Comparison of ENCODE assay signal across 25 cellular contexts in genomic region chr4:153273736-153274135, GRCh38.
"Had no signal": no experiment of that assay in that cellular context is flagged by ENCODE, and none has a peak within 500 bp of the region (broad histone marks: within the 10 kb centered on the region; RNA-seq: fewer than 3 reads in every experiment).

No MANE protein-coding gene starts in this region.

- DNase-seq: effector memory CD4-positive, alpha-beta T cell; esophagus squamous epithelium; foreskin melanocyte; head of caudate nucleus; hippocampal formation; left ventricle myocardium inferior; lower lobe of right lung; midbrain; occipital lobe; retina; right lobe of liver; stimulated activated CD4-positive, alpha-beta T cell treated with anti-CD3 and anti-CD28 coated beads, Interleukin-4, amount 100 ng/mL, for 1 hour; stimulated activated CD8-positive, alpha-beta memory T cell treated with anti-CD3 and anti-CD28 coated beads, Interleukin-4, amount 100 ng/mL, for 48 hours; stimulated activated naive CD8-positive, alpha-beta T cell treated with anti-CD3 and anti-CD28 coated beads, Interleukin-15, Interleukin-2, amounts not matched to agents 100 U/mL and 50 U/mL, for 24 hours; tibial artery; upper lobe of left lung; uterus had no signal

- H3K4me3 Mint-ChIP-seq: memory B cell; natural killer cell treated with Interleukin-12 subunit alpha and Interleukin-12 subunit beta and Interleukin-15 and Interleukin-18, amount 100 ng/mL, for 72 hours; stimulated activated effector memory CD8-positive, alpha-beta T cell treated with anti-CD3 and anti-CD28 coated beads, Interleukin-12 subunit alpha, Interleukin-12 subunit beta, amount 100 ng/mL, for 72 hours had no signal

- H3K4me1 Mint-ChIP-seq: memory B cell; stimulated activated effector memory CD8-positive, alpha-beta T cell treated with anti-CD3 and anti-CD28 coated beads, Interleukin-12 subunit alpha, Interleukin-12 subunit beta, amount 100 ng/mL, for 72 hours had no signal

- FAIRE-seq: endometrium had no signal

- H3K9ac ChIP-seq: parathyroid adenoma had no signal

- H3K27ac Mint-ChIP-seq: memory B cell; natural killer cell treated with Interleukin-12 subunit alpha and Interleukin-12 subunit beta and Interleukin-15 and Interleukin-18, amount 100 ng/mL, for 72 hours; stimulated activated effector memory CD8-positive, alpha-beta T cell treated with anti-CD3 and anti-CD28 coated beads, Interleukin-12 subunit alpha, Interleukin-12 subunit beta, amount 100 ng/mL, for 72 hours had no signal

- H3K9me3 Mint-ChIP-seq: memory B cell; natural killer cell treated with Interleukin-12 subunit alpha and Interleukin-12 subunit beta and Interleukin-15 and Interleukin-18, amount 100 ng/mL, for 72 hours; stimulated activated effector memory CD8-positive, alpha-beta T cell treated with anti-CD3 and anti-CD28 coated beads, Interleukin-12 subunit alpha, Interleukin-12 subunit beta, amount 100 ng/mL, for 72 hours had no signal

- ATAC-seq: natural killer cell treated with Interleukin-12 subunit alpha and Interleukin-12 subunit beta and Interleukin-15 and Interleukin-18, amount 100 ng/mL, for 72 hours; right lobe of liver; stimulated activated effector memory CD8-positive, alpha-beta T cell treated with anti-CD3 and anti-CD28 coated beads, Interleukin-12 subunit alpha, Interleukin-12 subunit beta, amount 100 ng/mL, for 72 hours; stimulated activated naive CD8-positive, alpha-beta T cell treated with anti-CD3 and anti-CD28 coated beads, Interleukin-15, Interleukin-2, amounts not matched to agents 100 U/mL and 50 U/mL, for 24 hours had no signal

- H3K36me3 Mint-ChIP-seq: natural killer cell treated with Interleukin-12 subunit alpha and Interleukin-12 subunit beta and Interleukin-15 and Interleukin-18, amount 100 ng/mL, for 72 hours; stimulated activated effector memory CD8-positive, alpha-beta T cell treated with anti-CD3 and anti-CD28 coated beads, Interleukin-12 subunit alpha, Interleukin-12 subunit beta, amount 100 ng/mL, for 72 hours had no signal

- H3K27ac ChIP-seq: epithelial cell of prostate, esophagus squamous epithelium, left ventricle myocardium inferior, lower lobe of right lung, parathyroid adenoma, prostate gland, right lobe of liver, suprapubic skin, tibial artery, upper lobe of left lung, uterus had no signal

- H3K4me3 ChIP-seq: esophagus squamous epithelium, left ventricle myocardium inferior, lower lobe of right lung, prostate gland, right lobe of liver, suprapubic skin, tibial artery, upper lobe of left lung, uterus had no signal

- H3K9me3 ChIP-seq: esophagus squamous epithelium, left ventricle myocardium inferior, lower lobe of right lung, prostate gland, right lobe of liver, suprapubic skin, tibial artery, upper lobe of left lung, uterus had no signal

- H3K36me3 ChIP-seq: prostate gland, right lobe of liver, suprapubic skin, uterus had no signal

- H3K27me3 ChIP-seq: esophagus squamous epithelium, right lobe of liver, suprapubic skin, tibial artery, upper lobe of left lung, uterus had no signal

- H3K4me1 ChIP-seq: lower lobe of right lung, parathyroid adenoma, uterus had no signal
